ENCODE assay signal across 1 cellular context in the genomic region with DNA sequence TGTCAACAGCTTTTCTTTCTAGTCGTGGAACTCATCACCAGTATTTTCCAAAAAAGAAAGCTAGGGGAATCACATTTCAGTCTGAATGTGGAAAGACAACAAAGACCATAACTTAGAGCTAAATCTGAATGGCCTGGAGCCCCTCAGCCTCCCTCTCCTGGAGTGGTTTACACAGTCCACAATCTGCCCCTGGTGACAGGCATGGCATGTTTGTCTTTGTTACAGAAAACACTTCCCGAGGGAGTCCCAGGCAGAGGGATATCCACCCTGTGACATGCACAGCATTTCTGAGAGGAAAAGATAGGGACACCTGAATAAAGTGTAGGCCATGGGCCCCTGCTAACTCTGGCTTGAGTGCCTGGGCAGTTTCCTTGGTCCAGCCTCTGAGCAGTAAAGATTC.
TF ChIP-seq lines count a peak whose summit lies in the region.

No MANE protein-coding gene starts in this region.

TF ChIP-seq in HepG2, 621 proteins besides CTCF, POLR2A, EP300 and RAD21 (continued from another document and continues in another):
- TF ChIP-seq, protein P1, sequence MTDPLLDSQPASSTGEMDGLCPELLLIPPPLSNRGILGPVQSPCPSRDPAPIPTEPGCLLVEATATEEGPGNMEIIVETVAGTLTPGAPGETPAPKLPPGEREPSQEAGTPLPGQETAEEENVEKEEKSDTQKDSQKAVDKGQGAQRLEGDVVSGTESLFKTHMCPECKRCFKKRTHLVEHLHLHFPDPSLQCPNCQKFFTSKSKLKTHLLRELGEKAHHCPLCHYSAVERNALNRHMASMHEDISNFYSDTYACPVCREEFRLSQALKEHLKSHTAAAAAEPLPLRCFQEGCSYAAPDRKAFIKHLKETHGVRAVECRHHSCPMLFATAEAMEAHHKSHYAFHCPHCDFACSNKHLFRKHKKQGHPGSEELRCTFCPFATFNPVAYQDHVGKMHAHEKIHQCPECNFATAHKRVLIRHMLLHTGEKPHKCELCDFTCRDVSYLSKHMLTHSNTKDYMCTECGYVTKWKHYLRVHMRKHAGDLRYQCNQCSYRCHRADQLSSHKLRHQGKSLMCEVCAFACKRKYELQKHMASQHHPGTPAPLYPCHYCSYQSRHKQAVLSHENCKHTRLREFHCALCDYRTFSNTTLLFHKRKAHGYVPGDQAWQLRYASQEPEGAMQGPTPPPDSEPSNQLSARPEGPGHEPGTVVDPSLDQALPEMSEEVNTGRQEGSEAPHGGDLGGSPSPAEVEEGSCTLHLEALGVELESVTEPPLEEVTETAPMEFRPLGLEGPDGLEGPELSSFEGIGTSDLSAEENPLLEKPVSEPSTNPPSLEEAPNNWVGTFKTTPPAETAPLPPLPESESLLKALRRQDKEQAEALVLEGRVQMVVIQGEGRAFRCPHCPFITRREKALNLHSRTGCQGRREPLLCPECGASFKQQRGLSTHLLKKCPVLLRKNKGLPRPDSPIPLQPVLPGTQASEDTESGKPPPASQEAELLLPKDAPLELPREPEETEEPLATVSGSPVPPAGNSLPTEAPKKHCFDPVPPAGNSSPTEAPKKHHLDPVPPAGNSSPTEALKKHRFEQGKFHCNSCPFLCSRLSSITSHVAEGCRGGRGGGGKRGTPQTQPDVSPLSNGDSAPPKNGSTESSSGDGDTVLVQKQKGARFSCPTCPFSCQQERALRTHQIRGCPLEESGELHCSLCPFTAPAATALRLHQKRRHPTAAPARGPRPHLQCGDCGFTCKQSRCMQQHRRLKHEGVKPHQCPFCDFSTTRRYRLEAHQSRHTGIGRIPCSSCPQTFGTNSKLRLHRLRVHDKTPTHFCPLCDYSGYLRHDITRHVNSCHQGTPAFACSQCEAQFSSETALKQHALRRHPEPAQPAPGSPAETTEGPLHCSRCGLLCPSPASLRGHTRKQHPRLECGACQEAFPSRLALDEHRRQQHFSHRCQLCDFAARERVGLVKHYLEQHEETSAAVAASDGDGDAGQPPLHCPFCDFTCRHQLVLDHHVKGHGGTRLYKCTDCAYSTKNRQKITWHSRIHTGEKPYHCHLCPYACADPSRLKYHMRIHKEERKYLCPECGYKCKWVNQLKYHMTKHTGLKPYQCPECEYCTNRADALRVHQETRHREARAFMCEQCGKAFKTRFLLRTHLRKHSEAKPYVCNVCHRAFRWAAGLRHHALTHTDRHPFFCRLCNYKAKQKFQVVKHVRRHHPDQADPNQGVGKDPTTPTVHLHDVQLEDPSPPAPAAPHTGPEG (CRISPR knock-in tag; IDR thresholded peaks at IDR 0.05), result no peak
- TF ChIP-seq FOXA3 (CRISPR knock-in tag; IDR thresholded peaks at IDR 0.05) (peak; percentile 63), SP2 (CRISPR knock-in tag; IDR thresholded peaks at IDR 0.05) (no peak), ZBTB8A (CRISPR knock-in tag; IDR thresholded peaks at IDR 0.05; ENCODE audit: borderline replicate concordance, low read depth) (no peak), CREB1 (IDR thresholded peaks at IDR 0.05) (no peak), CREB1 (CRISPR knock-in tag; IDR thresholded peaks at IDR 0.05) (no peak), MIER2 (CRISPR knock-in tag; IDR thresholded peaks at IDR 0.05) (no peak), PCBP1 (IDR thresholded peaks at IDR 0.05; ENCODE audit: borderline replicate concordance, low read depth, low read length) (no peak), ZNF709 (CRISPR knock-in tag; IDR thresholded peaks at IDR 0.05) (no peak), XRCC5 (optimal IDR thresholded peaks at IDR 0.05; ENCODE audit: low read length) (no peak), TOPORS (CRISPR knock-in tag; IDR thresholded peaks at IDR 0.05) (no peak), PHF21A (CRISPR knock-in tag; IDR thresholded peaks at IDR 0.05) (peak; percentile 55; the same call in 1 of the 2 replicates), ZNF883 (CRISPR knock-in tag; IDR thresholded peaks at IDR 0.05; ENCODE audit: not compliant biosample characterization) (no peak), NFKBIZ (CRISPR knock-in tag; IDR thresholded peaks at IDR 0.05) (no peak), ZNF547 (CRISPR knock-in tag; IDR thresholded peaks at IDR 0.05) (no peak), ZNF570 (CRISPR knock-in tag; IDR thresholded peaks at IDR 0.05; ENCODE audit: borderline replicate concordance) (no peak), CENPT (CRISPR knock-in tag; IDR thresholded peaks at IDR 0.05; ENCODE audit: low read depth) (no peak), NR1H2 (CRISPR knock-in tag; IDR thresholded peaks at IDR 0.05; ENCODE audit: borderline replicate concordance, low read depth) (no peak), EHMT2 (IDR thresholded peaks at IDR 0.05; ENCODE audit: borderline replicate concordance, low read depth, low read length) (no peak), CBX2 (IDR thresholded peaks at IDR 0.05; ENCODE audit: low read depth, low read length) (no peak), CBX2 (CRISPR knock-in tag; IDR thresholded peaks at IDR 0.05; ENCODE audit: low read depth) (no peak), HOXD1 (CRISPR knock-in tag; IDR thresholded peaks at IDR 0.05) (no peak)
- TF ChIP-seq, protein P2, sequence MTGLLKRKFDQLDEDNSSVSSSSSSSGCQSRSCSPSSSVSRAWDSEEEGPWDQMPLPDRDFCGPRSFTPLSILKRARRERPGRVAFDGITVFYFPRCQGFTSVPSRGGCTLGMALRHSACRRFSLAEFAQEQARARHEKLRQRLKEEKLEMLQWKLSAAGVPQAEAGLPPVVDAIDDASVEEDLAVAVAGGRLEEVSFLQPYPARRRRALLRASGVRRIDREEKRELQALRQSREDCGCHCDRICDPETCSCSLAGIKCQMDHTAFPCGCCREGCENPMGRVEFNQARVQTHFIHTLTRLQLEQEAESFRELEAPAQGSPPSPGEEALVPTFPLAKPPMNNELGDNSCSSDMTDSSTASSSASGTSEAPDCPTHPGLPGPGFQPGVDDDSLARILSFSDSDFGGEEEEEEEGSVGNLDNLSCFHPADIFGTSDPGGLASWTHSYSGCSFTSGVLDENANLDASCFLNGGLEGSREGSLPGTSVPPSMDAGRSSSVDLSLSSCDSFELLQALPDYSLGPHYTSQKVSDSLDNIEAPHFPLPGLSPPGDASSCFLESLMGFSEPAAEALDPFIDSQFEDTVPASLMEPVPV (CRISPR knock-in tag; IDR thresholded peaks at IDR 0.05), result no peak
- TF ChIP-seq, protein P3, sequence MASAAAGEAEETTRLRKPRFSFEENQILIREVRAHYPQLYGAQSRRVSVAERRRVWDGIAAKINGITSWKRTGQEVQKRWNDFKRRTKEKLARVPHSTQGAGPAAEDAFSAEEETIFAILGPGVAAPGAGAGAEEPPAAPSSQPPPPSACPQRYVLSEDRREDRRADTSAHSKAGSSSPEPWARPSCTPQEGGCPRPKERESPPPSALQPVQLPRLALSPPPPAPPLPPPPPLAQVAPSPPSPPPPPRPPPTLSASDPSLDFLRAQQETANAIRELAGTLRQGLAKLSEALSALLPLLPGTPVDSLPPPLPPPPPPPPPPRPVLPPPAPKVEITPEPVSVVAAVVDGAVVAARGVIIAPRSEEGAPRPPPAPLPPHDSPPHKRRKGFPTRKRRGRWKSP (CRISPR knock-in tag; IDR thresholded peaks at IDR 0.05), result 0 out of 2 replicates have a peak, but pooled peaks have one; percentile 32
- TF ChIP-seq, protein P4, sequence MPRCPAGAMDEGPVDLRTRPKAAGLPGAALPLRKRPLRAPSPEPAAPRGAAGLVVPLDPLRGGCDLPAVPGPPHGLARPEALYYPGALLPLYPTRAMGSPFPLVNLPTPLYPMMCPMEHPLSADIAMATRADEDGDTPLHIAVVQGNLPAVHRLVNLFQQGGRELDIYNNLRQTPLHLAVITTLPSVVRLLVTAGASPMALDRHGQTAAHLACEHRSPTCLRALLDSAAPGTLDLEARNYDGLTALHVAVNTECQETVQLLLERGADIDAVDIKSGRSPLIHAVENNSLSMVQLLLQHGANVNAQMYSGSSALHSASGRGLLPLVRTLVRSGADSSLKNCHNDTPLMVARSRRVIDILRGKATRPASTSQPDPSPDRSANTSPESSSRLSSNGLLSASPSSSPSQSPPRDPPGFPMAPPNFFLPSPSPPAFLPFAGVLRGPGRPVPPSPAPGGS (CRISPR knock-in tag; IDR thresholded peaks at IDR 0.05), result no peak
- TF ChIP-seq, protein P5, sequence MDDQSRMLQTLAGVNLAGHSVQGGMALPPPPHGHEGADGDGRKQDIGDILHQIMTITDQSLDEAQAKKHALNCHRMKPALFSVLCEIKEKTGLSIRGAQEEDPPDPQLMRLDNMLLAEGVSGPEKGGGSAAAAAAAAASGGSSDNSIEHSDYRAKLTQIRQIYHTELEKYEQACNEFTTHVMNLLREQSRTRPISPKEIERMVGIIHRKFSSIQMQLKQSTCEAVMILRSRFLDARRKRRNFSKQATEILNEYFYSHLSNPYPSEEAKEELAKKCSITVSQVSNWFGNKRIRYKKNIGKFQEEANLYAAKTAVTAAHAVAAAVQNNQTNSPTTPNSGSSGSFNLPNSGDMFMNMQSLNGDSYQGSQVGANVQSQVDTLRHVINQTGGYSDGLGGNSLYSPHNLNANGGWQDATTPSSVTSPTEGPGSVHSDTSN (CRISPR knock-in tag; IDR thresholded peaks at IDR 0.05; ENCODE audit: borderline replicate concordance), result no peak
- TF ChIP-seq, protein P6, sequence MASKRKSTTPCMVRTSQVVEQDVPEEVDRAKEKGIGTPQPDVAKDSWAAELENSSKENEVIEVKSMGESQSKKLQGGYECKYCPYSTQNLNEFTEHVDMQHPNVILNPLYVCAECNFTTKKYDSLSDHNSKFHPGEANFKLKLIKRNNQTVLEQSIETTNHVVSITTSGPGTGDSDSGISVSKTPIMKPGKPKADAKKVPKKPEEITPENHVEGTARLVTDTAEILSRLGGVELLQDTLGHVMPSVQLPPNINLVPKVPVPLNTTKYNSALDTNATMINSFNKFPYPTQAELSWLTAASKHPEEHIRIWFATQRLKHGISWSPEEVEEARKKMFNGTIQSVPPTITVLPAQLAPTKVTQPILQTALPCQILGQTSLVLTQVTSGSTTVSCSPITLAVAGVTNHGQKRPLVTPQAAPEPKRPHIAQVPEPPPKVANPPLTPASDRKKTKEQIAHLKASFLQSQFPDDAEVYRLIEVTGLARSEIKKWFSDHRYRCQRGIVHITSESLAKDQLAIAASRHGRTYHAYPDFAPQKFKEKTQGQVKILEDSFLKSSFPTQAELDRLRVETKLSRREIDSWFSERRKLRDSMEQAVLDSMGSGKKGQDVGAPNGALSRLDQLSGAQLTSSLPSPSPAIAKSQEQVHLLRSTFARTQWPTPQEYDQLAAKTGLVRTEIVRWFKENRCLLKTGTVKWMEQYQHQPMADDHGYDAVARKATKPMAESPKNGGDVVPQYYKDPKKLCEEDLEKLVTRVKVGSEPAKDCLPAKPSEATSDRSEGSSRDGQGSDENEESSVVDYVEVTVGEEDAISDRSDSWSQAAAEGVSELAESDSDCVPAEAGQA (IDR thresholded peaks at IDR 0.05; ENCODE audit: low read depth), result no peak
- TF ChIP-seq, protein P6 (CRISPR knock-in tag; IDR thresholded peaks at IDR 0.05; ENCODE audit: borderline replicate concordance), result no peak
- TF ChIP-seq, protein P7, sequence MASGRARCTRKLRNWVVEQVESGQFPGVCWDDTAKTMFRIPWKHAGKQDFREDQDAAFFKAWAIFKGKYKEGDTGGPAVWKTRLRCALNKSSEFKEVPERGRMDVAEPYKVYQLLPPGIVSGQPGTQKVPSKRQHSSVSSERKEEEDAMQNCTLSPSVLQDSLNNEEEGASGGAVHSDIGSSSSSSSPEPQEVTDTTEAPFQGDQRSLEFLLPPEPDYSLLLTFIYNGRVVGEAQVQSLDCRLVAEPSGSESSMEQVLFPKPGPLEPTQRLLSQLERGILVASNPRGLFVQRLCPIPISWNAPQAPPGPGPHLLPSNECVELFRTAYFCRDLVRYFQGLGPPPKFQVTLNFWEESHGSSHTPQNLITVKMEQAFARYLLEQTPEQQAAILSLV (CRISPR knock-in tag; IDR thresholded peaks at IDR 0.05; ENCODE audit: borderline replicate concordance), result no peak
- TF ChIP-seq, protein P8, sequence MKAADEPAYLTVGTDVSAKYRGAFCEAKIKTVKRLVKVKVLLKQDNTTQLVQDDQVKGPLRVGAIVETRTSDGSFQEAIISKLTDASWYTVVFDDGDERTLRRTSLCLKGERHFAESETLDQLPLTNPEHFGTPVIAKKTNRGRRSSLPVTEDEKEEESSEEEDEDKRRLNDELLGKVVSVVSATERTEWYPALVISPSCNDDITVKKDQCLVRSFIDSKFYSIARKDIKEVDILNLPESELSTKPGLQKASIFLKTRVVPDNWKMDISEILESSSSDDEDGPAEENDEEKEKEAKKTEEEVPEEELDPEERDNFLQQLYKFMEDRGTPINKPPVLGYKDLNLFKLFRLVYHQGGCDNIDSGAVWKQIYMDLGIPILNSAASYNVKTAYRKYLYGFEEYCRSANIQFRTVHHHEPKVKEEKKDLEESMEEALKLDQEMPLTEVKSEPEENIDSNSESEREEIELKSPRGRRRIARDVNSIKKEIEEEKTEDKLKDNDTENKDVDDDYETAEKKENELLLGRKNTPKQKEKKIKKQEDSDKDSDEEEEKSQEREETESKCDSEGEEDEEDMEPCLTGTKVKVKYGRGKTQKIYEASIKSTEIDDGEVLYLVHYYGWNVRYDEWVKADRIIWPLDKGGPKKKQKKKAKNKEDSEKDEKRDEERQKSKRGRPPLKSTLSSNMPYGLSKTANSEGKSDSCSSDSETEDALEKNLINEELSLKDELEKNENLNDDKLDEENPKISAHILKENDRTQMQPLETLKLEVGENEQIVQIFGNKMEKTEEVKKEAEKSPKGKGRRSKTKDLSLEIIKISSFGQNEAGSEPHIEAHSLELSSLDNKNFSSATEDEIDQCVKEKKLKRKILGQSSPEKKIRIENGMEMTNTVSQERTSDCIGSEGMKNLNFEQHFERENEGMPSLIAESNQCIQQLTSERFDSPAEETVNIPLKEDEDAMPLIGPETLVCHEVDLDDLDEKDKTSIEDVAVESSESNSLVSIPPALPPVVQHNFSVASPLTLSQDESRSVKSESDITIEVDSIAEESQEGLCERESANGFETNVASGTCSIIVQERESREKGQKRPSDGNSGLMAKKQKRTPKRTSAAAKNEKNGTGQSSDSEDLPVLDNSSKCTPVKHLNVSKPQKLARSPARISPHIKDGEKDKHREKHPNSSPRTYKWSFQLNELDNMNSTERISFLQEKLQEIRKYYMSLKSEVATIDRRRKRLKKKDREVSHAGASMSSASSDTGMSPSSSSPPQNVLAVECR (CRISPR knock-in tag; IDR thresholded peaks at IDR 0.05; ENCODE audit: borderline replicate concordance), result peak; percentile 37; the same call in 1 of the 2 replicates
